ENCODE assay signal across 8 cellular contexts in the genomic region with DNA sequence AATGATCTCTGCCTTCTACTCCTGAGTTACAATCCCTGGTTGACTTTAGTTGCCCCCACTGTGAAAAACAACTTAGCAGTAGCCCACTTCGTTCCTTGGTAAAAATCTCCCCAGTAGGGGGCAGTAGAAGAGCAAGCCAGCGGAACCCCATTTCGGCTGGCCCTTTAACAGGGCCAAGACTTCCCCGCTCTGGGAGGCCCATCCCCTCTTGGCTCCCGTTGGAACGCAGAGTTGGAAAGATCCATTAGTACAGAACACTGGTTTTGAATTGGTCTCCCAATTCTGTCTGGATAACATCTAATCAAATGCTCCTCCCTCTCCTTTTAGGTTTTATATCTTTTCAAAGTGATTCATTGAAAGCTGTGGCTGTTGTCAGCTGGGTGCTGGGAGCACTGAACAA.
DNase-seq lines count a peak whose midpoint lies in the region; ATAC-seq, FAIRE-seq and TF ChIP-seq lines count a peak whose summit lies in the region.

No MANE protein-coding gene starts in this region.

- H3K4me3 ChIP-seq in fibroblast of the aortic adventitia (ENCODE audit: low read depth, low read length): no peak overlapping the region
- H3K4me3 ChIP-seq in ovary: no peak overlapping the region

- H3K9me3 ChIP-seq in ovary: no peaks in the 10 kb centered on the region

- DNase-seq in D721Med (ENCODE audit: insufficient read length, low spot score) (no peak), NCI-H1694 treated with DMSO at 0.1 percent for 48 hours (lab: John Stamatoyannopoulos, UW) (peak; percentile 47), fibroblast of the aortic adventitia (ENCODE audit: low read depth) (peak; percentile 5), ovary (no peak), mesenteric fat pad (ENCODE audit: low spot score) (no peak)
- peak; percentile 50 for DNase-seq in activated CD8-positive, alpha-beta memory T cell treated with anti-CD3 and anti-CD28 coated beads, Interleukin-2, amount 50 U/mL, for 1 hour (ENCODE audit: extremely low read depth)
- peak; percentile 36 to 67 for DNase-seq in stimulated activated CD4-positive, alpha-beta T cell treated with anti-CD3 and anti-CD28 coated beads, Interleukin-15, amount 100 ng/mL, for 48 hours (ENCODE audit: low read depth in 2 of 2)

- no peak for TF ChIP-seq POLR2A in ovary (IDR thresholded peaks at IDR 0.05)

- no peak for FAIRE-seq in D721Med (lab: Jason Lieb, UNC)

- TF ChIP-seq CTCF in D721Med (IDR thresholded peaks at IDR 0.05; ENCODE audit: insufficient read depth, missing control alignments) (peak; percentile 53), fibroblast of the aortic adventitia (IDR thresholded peaks at IDR 0.05; ENCODE audit: insufficient read depth, low read length) (no peak), ovary (IDR thresholded peaks at IDR 0.05) (no peak)

- H3K27me3 ChIP-seq in ovary: no peaks in the 10 kb centered on the region

- H3K4me1 ChIP-seq in ovary (ENCODE audit: insufficient read depth): no peaks in the 10 kb centered on the region

- 5 to 9% (median 5%) methylated on average over 6 of the region's 6 CpGs for WGBS in ovary, 3 donors

- intact Hi-C loops in ovary (cut with DNase I): no loop called here

- H3K27ac ChIP-seq in ovary: no peak overlapping the region

- TF ChIP-seq EP300 in ovary (IDR thresholded peaks at IDR 0.05): no peak

- ATAC-seq in HG03025 (IDR thresholded peaks at IDR 0.05; ENCODE audit: low FRiP score, unreplicated experiment): no peak

- no peaks in the 10 kb centered on the region for H3K36me3 ChIP-seq in ovary

Comparison
In these comparisons a context has a peak if more than half of its experiments do, and no peak if none do; other contexts are left out.
1. DNase-seq: peak in NCI-H1694 treated with DMSO at 0.1 percent for 48 hours (single experiment), activated CD8-positive, alpha-beta memory T cell treated with anti-CD3 and anti-CD28 coated beads, Interleukin-2, amount 50 U/mL, for 1 hour (single experiment), fibroblast of the aortic adventitia (single experiment) and stimulated activated CD4-positive, alpha-beta T cell treated with anti-CD3 and anti-CD28 coated beads, Interleukin-15, amount 100 ng/mL, for 48 hours (2 of 2); none in D721Med (single experiment), ovary (0 of 5) and mesenteric fat pad (single experiment).